In the genomic region with DNA sequence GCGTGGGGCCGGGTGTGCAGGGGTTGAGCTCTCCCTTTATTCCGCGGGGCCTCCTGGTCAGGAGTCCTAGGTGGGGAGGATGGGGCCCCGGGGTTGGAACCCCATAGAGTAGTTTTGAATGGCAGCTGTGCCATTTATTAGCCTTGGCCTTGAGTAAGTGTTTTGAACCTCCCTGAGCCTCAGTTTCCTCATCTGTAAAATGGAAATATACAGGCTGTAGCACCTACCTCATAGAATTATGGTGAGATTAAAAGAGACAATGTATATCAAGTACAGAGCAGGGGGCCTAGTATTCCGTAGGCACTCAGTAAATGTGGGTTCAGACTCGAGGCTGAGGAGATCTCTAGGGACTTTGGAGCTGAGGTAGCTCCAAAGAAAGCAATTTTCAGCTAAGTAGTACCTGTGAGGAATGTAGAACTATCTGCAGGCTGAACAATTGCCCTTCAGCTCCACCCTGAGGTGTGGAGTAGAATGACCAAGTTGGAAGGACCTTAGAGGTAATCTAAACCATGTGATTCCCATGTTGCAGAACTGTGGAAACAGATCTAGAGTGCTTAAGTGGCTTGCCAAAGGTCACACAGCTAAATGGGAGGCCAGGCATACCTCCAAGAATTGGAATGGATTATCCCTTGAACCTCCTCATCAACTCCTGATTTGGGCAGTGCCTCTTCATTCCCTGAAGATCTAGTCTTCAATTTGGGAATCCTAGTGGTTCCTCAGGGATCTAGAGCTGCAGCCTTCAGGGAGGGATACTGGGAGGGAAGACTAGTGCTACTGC, we compare ENCODE assay signal across 8 cellular contexts. TPM values are rescaled to one million over a fixed set of nuclear protein-coding genes. Genes with fewer than 3 reads are reported as not detected.
DNase-seq lines count a peak whose midpoint lies in the region; ATAC-seq and TF ChIP-seq lines count a peak whose summit lies in the region.

No MANE protein-coding gene starts in this region.

- H3K36me3 Mint-ChIP-seq in activated naive CD8-positive, alpha-beta T cell treated with anti-CD3 and anti-CD28 coated beads, Interleukin-2, amount 50 U/mL, for 24 hours (ENCODE audit: low read depth) = no peaks in the 10 kb centered on the region

- peak overlapping the region; percentile 93 for H2AFZ ChIP-seq in OCI-LY7 (ENCODE audit: low read length)
- H2AFZ ChIP-seq in hepatocyte = peak overlapping the region; percentile 91

- H4K20me1 ChIP-seq in DOHH2 (ENCODE audit: control insufficient read depth, insufficient read depth, low read depth, low read length) (no peaks in the 10 kb centered on the region), OCI-LY7 (ENCODE audit: insufficient read depth, low read length) (no peaks in the 10 kb centered on the region), hepatocyte (ENCODE audit: insufficient read depth, poor library complexity, severe bottlenecking) (no peaks in the 10 kb centered on the region)

- peak overlapping the region; percentile 99 for H3K4me3 Mint-ChIP-seq in activated naive CD8-positive, alpha-beta T cell treated with anti-CD3 and anti-CD28 coated beads, Interleukin-2, amount 50 U/mL, for 24 hours

- peak; percentile 71 for ATAC-seq in GM21360 (IDR thresholded peaks at IDR 0.05; ENCODE audit: unreplicated experiment)
- ATAC-seq in activated naive CD8-positive, alpha-beta T cell treated with anti-CD3 and anti-CD28 coated beads, Interleukin-2, amount 50 U/mL, for 24 hours = peak; percentile 81

- no peaks in the 10 kb centered on the region for H3K79me2 ChIP-seq in DOHH2 (ENCODE audit: control insufficient read depth, low read length)
- H3K79me2 ChIP-seq in OCI-LY7 (ENCODE audit: insufficient read depth, low read depth, low read length) = no peaks in the 10 kb centered on the region
- no peaks in the 10 kb centered on the region for H3K79me2 ChIP-seq in hepatocyte

- DNase-seq in HK-2 (ENCODE audit: unreplicated experiment) (peak; percentile 27), OCI-LY7 (ENCODE audit: low spot score) (peak; percentile 75), hepatocyte (ENCODE audit: low spot score) (peak; percentile 80), skeletal muscle cell (ENCODE audit: low read depth) (no peak)
- peak; percentile 33 for DNase-seq in activated naive CD8-positive, alpha-beta T cell treated with anti-CD3 and anti-CD28 coated beads, Interleukin-2, amount 50 U/mL, for 24 hours
- no peak for DNase-seq in effector CD8-positive, alpha-beta T cell (lab: John Stamatoyannopoulos, UW)

- H3K27me3 ChIP-seq in DOHH2 (ENCODE audit: control insufficient read depth, low read length) (no peaks in the 10 kb centered on the region), hepatocyte (no peaks in the 10 kb centered on the region)

- H3K4me3 ChIP-seq in DOHH2 (ENCODE audit: low read length) (peak overlapping the region; percentile 79), OCI-LY7 (ENCODE audit: low read depth, low read length, poor library complexity, severe bottlenecking) (peak overlapping the region; percentile 73), hepatocyte (peak overlapping the region; percentile 71), skeletal muscle cell (ENCODE audit: low read depth, low read length) (peak overlapping the region; percentile 78)

- peak overlapping the region; percentile 59 for H3K27ac Mint-ChIP-seq in activated naive CD8-positive, alpha-beta T cell treated with anti-CD3 and anti-CD28 coated beads, Interleukin-2, amount 50 U/mL, for 24 hours

- no TSS peak for BruUV-seq in OCI-LY7 (replicated peaks; lab: Mats Ljungman, UMichigan)

- H3K27ac ChIP-seq in DOHH2 (ENCODE audit: low read depth, low read length) (no peak overlapping the region), OCI-LY7 (ENCODE audit: low read depth, low read length, poor library complexity, severe bottlenecking) (peak overlapping the region; percentile 27), hepatocyte (peak overlapping the region; percentile 65)

- peaks cover 19% of the 10 kb centered on the region for H3K4me1 Mint-ChIP-seq in activated naive CD8-positive, alpha-beta T cell treated with anti-CD3 and anti-CD28 coated beads, Interleukin-2, amount 50 U/mL, for 24 hours

- peak; percentile 69 for TF ChIP-seq CTCF in DOHH2 (IDR thresholded peaks at IDR 0.05; ENCODE audit: low read depth, low read length, poor library complexity, severe bottlenecking)
- peak; percentile 82 for TF ChIP-seq CTCF in OCI-LY7 (conservative IDR thresholded peaks at IDR 0.05; ENCODE audit: low read length)
- TF ChIP-seq CTCF in hepatocyte (IDR thresholded peaks at IDR 0.05; ENCODE audit: poor library complexity) = peak; percentile 48

- intact Hi-C loops in OCI-LY7 (cut with micrococcal nuclease; ENCODE audit: unreplicated experiment) = no loop called here

- H3K9me3 Mint-ChIP-seq in activated naive CD8-positive, alpha-beta T cell treated with anti-CD3 and anti-CD28 coated beads, Interleukin-2, amount 50 U/mL, for 24 hours = no peaks in the 10 kb centered on the region

- no peaks in the 10 kb centered on the region for H3K36me3 ChIP-seq in DOHH2 (ENCODE audit: control insufficient read depth, low read length)
- no peaks in the 10 kb centered on the region for H3K36me3 ChIP-seq in OCI-LY7 (ENCODE audit: insufficient read depth, low read length)
- no peaks in the 10 kb centered on the region for H3K36me3 ChIP-seq in hepatocyte (replicated peaks; ENCODE audit: insufficient read depth, low read depth)

- CTCF ChIA-PET in OCI-LY7 (lab: Charles Lee; ENCODE audit: unreplicated experiment) = no interaction called here

- 0 out of 2 replicates have a peak, but pooled peaks cover 3% of the 10 kb centered on the region for H3F3A ChIP-seq in DOHH2 (ENCODE audit: control insufficient read depth, insufficient read depth)

- H3K4me2 ChIP-seq in DOHH2 (ENCODE audit: low read length) (peak overlapping the region; percentile 76), OCI-LY7 (ENCODE audit: low read length) (peak overlapping the region; percentile 93), hepatocyte (peak overlapping the region; percentile 91)

- H3K4me1 ChIP-seq in DOHH2 (ENCODE audit: control insufficient read depth, low read length) (peaks cover 14% of the 10 kb centered on the region), OCI-LY7 (ENCODE audit: insufficient read depth, low read length, poor library complexity, severe bottlenecking) (peaks cover 13% of the 10 kb centered on the region), hepatocyte (ENCODE audit: insufficient read depth) (no peaks in the 10 kb centered on the region)

- no peaks in the 10 kb centered on the region for H3K27me3 Mint-ChIP-seq in activated naive CD8-positive, alpha-beta T cell treated with anti-CD3 and anti-CD28 coated beads, Interleukin-2, amount 50 U/mL, for 24 hours

- POLR2A ChIA-PET in OCI-LY7 (lab: Charles Lee) = interaction anchor here (0.5 to 1.6 kb wide), 6 partner anchors 21 to 561 kb away, joined by 3 to 5 read pairs (median 3); no protein-coding TSS in a partner anchor

- no peaks in the 10 kb centered on the region for H3K9me2 ChIP-seq in DOHH2 (replicated peaks; ENCODE audit: control insufficient read depth, low read length)
- no peaks in the 10 kb centered on the region for H3K9me2 ChIP-seq in OCI-LY7 (ENCODE audit: insufficient read depth, low read length)
- no peaks in the 10 kb centered on the region for H3K9me2 ChIP-seq in hepatocyte (replicated peaks; ENCODE audit: insufficient read depth)

- H3K9me3 ChIP-seq in DOHH2 (ENCODE audit: control insufficient read depth, insufficient read depth, low read length) = no peaks in the 10 kb centered on the region
- H3K9me3 ChIP-seq in OCI-LY7 (ENCODE audit: low read length) = no peaks in the 10 kb centered on the region
- no peaks in the 10 kb centered on the region for H3K9me3 ChIP-seq in hepatocyte (ENCODE audit: low read depth)

- WGBS in hepatocyte (ENCODE audit: low lambda C conversion rate, missing lambda C conversion rate) = 20% methylated on average over 5 of the region's 7 CpGs

RNA-seq across cellular contexts. Expression of a gene that starts 0.7 kb away (rescaled TPM):
- 15.1 and 23.9 TPM in 2 replicates for total RNA-seq in OCI-LY7 (2014; rRNA removed; shearing (Covaris generic))
- total RNA-seq in OCI-LY7 (2022) (44.0 and 47.9 TPM in 2 replicates), hepatocyte (19.0 and 20.3 TPM in 2 replicates)
- 35.5 and 37.6 TPM in 2 replicates for polyA plus RNA-seq in hepatocyte

RNA-seq across cellular contexts. Expression of a gene that starts 11.7 kb away (rescaled TPM):
- 83.9 and 102 TPM in 2 replicates for total RNA-seq in OCI-LY7 (2014; rRNA removed; shearing (Covaris generic))
- 112 and 115 TPM in 2 replicates for total RNA-seq in OCI-LY7 (2022)
- 81.4 and 95.9 TPM in 2 replicates for total RNA-seq in hepatocyte
- polyA plus RNA-seq in hepatocyte = 22.7 and 23.6 TPM in 2 replicates

RNA-seq across cellular contexts. Expression of a gene that starts 31.7 kb away (rescaled TPM):
- 20.9 and 26.2 TPM in 2 replicates for total RNA-seq in OCI-LY7 (2014; rRNA removed; shearing (Covaris generic))
- total RNA-seq in OCI-LY7 (2022) (54.8 and 57.8 TPM in 2 replicates), hepatocyte (18.0 and 18.4 TPM in 2 replicates)
- polyA plus RNA-seq in hepatocyte = 36.9 and 44.4 TPM in 2 replicates

RNA-seq across cellular contexts. Expression of a gene that starts 46.4 kb away (rescaled TPM):
- 20.9 and 21.0 TPM in 2 replicates for total RNA-seq in OCI-LY7 (2014; rRNA removed; shearing (Covaris generic))
- total RNA-seq in OCI-LY7 (2022) (49.1 and 55.4 TPM in 2 replicates), hepatocyte (19.6 and 20.1 TPM in 2 replicates)
- polyA plus RNA-seq in hepatocyte = 14.7 and 18.5 TPM in 2 replicates

Comparison
In these comparisons a context has a peak if more than half of its experiments do, and no peak if none do; other contexts are left out.
1. DNase-seq: peak in HK-2 (single experiment), OCI-LY7 (single experiment), activated naive CD8-positive, alpha-beta T cell treated with anti-CD3 and anti-CD28 coated beads, Interleukin-2, amount 50 U/mL, for 24 hours (single experiment) and hepatocyte (single experiment); none in skeletal muscle cell (single experiment) and effector CD8-positive, alpha-beta T cell (single experiment).
2. Peak in every context shown above with its lines, with median percentiles within 50 percentile points of each other: H3K4me2 ChIP-seq, H3K4me3 ChIP-seq and CTCF ChIP-seq.